In genomic region chr17:1518410-1518809, GRCh38 we compare ENCODE assay signal across 16 cellular contexts. TPM values are rescaled to one million over a fixed set of nuclear protein-coding genes. Genes with fewer than 3 reads are reported as not detected.
DNase-seq lines count a peak whose midpoint lies in the region; ATAC-seq and TF ChIP-seq lines count a peak whose summit lies in the region.
"Had no signal": no experiment of that assay in that cellular context is flagged by ENCODE, and none has a peak within 500 bp of the region (broad histone marks: within the 10 kb centered on the region; RNA-seq: fewer than 3 reads in every experiment).

No MANE protein-coding gene starts in this region.

- peak overlapping the region; percentile 27; the same call in 1 of the 2 replicates for H3K27ac ChIP-seq in SJCRH30
- H3K27ac ChIP-seq: coronary artery, SK-N-MC, vagina had no signal

- H3K4me1 ChIP-seq in SJCRH30 = peaks cover 24% of the 10 kb centered on the region

- H3K27me3 Mint-ChIP-seq in activated T-cell treated with anti-CD3 and anti-CD28 coated beads, Interleukin-2, amount 50 U/mL, for 72 hours (ENCODE audit: low read depth) = no peaks in the 10 kb centered on the region
- peaks cover 4% of the 10 kb centered on the region for H3K27me3 Mint-ChIP-seq in endothelial cell (ENCODE audit: unreplicated experiment)
- H3K27me3 Mint-ChIP-seq in stimulated activated memory B cell treated with anti-CD40 and anti-IgM and Interleukin-4, amounts not matched to agents 10 μg/mL and 1 μg/mL and 100 μg/mL, for 72 hours = no peaks in the 10 kb centered on the region

- TF ChIP-seq CTCF in endothelial cell (IDR thresholded peaks at IDR 0.05; ENCODE audit: unreplicated experiment) = no peak

- no peak for ATAC-seq in activated T-cell treated with anti-CD3 and anti-CD28 coated beads, Interleukin-2, amount 50 U/mL, for 72 hours (replicated peaks in 1 of 2)
- ATAC-seq in stimulated activated memory B cell treated with anti-CD40 and anti-IgM and Interleukin-4, amounts not matched to agents 10 μg/mL and 1 μg/mL and 100 μg/mL, for 72 hours = no peak
- ATAC-seq in HG02981 (IDR thresholded peaks at IDR 0.05; ENCODE audit: unreplicated experiment) = no peak

- DNase-seq in activated T-cell treated with anti-CD3 and anti-CD28 coated beads, Interleukin-2, amount 50 U/mL, for 72 hours = no peak
- no peak for DNase-seq in activated T-cell treated with anti-CD3 and anti-CD28 coated beads, Interleukin-2, amount 50 U/mL, for 1 hour
- DNase-seq in SJCRH30 (peak; percentile 50 to 72), endothelial cell (ENCODE audit: low spot score) (no peak), iPS-NIHi7 (ENCODE audit: extremely low spot score) (no peak), 8988T (no peak)
- DNase-seq: AML-193, EL, Kasumi-1, NCI-H1930 had no signal

- no peaks in the 10 kb centered on the region for H3K36me3 ChIP-seq in SJCRH30

- H3K27ac Mint-ChIP-seq in activated T-cell treated with anti-CD3 and anti-CD28 coated beads, Interleukin-2, amount 50 U/mL, for 72 hours = no peak overlapping the region
- peak overlapping the region; percentile 42 for H3K27ac Mint-ChIP-seq in endothelial cell (ENCODE audit: unreplicated experiment)
- peak overlapping the region; percentile 59 for H3K27ac Mint-ChIP-seq in stimulated activated memory B cell treated with anti-CD40 and anti-IgM and Interleukin-4, amounts not matched to agents 10 μg/mL and 1 μg/mL and 100 μg/mL, for 72 hours

- peaks cover 0 to 3% of the 10 kb centered on the region in 2 donors for H3K36me3 Mint-ChIP-seq in activated T-cell treated with anti-CD3 and anti-CD28 coated beads, Interleukin-2, amount 50 U/mL, for 72 hours (ENCODE audit: insufficient read depth in 2 of 2)
- peaks cover 52% of the 10 kb centered on the region for H3K36me3 Mint-ChIP-seq in endothelial cell (ENCODE audit: low read depth, unreplicated experiment)
- H3K36me3 Mint-ChIP-seq in stimulated activated memory B cell treated with anti-CD40 and anti-IgM and Interleukin-4, amounts not matched to agents 10 μg/mL and 1 μg/mL and 100 μg/mL, for 72 hours = peaks cover 24% of the 10 kb centered on the region

- H3K4me3 ChIP-seq in SJCRH30 = no peak overlapping the region
- H3K4me3 ChIP-seq: coronary artery, lung, vagina had no signal

- no peaks in the 10 kb centered on the region for H3K9me3 ChIP-seq in SJCRH30 (replicated peaks)
- H3K9me3 ChIP-seq: vagina had no signal

- H3K4me1 Mint-ChIP-seq in activated T-cell treated with anti-CD3 and anti-CD28 coated beads, Interleukin-2, amount 50 U/mL, for 72 hours (ENCODE audit: low read depth) = peaks cover 32% of the 10 kb centered on the region
- H3K4me1 Mint-ChIP-seq in endothelial cell (ENCODE audit: unreplicated experiment) = peaks cover 45% of the 10 kb centered on the region
- H3K4me1 Mint-ChIP-seq in stimulated activated memory B cell treated with anti-CD40 and anti-IgM and Interleukin-4, amounts not matched to agents 10 μg/mL and 1 μg/mL and 100 μg/mL, for 72 hours = peaks cover 41% of the 10 kb centered on the region

- peak overlapping the region; percentile 89 to 95 for H3K4me3 Mint-ChIP-seq in activated T-cell treated with anti-CD3 and anti-CD28 coated beads, Interleukin-2, amount 50 U/mL, for 72 hours
- peak overlapping the region; percentile 84 for H3K4me3 Mint-ChIP-seq in endothelial cell (ENCODE audit: unreplicated experiment)
- H3K4me3 Mint-ChIP-seq in stimulated activated memory B cell treated with anti-CD40 and anti-IgM and Interleukin-4, amounts not matched to agents 10 μg/mL and 1 μg/mL and 100 μg/mL, for 72 hours = peak overlapping the region; percentile 23

- no peaks in the 10 kb centered on the region for H3K9me3 Mint-ChIP-seq in activated T-cell treated with anti-CD3 and anti-CD28 coated beads, Interleukin-2, amount 50 U/mL, for 72 hours
- H3K9me3 Mint-ChIP-seq in endothelial cell (ENCODE audit: unreplicated experiment) = no peaks in the 10 kb centered on the region
- no peaks in the 10 kb centered on the region for H3K9me3 Mint-ChIP-seq in stimulated activated memory B cell treated with anti-CD40 and anti-IgM and Interleukin-4, amounts not matched to agents 10 μg/mL and 1 μg/mL and 100 μg/mL, for 72 hours

- no peaks in the 10 kb centered on the region for H3K27me3 ChIP-seq in SJCRH30
- H3K27me3 ChIP-seq: vagina had no signal

RNA-seq across cellular contexts. Expression of gene INPP5K, which starts 2.0 kb away (rescaled TPM):
- 10 to 100 TPM; 48.4 to 51.2 TPM for total RNA-seq in activated T-cell treated with anti-CD3 and anti-CD28 coated beads, Interleukin-2, amount 50 U/mL, for 72 hours
- 9.7 and 9.9 TPM in 2 replicates for total RNA-seq in SJCRH30 (2014; rRNA removed; shearing (Covaris generic))
- total RNA-seq in endothelial cell (ENCODE audit: unreplicated experiment) = 40.9 TPM

RNA-seq across cellular contexts. Expression of gene MYO1C, which starts 25.9 kb away (rescaled TPM):
- 10 to 100 TPM; 32.8 to 49.9 TPM for total RNA-seq in activated T-cell treated with anti-CD3 and anti-CD28 coated beads, Interleukin-2, amount 50 U/mL, for 72 hours
- total RNA-seq in SJCRH30 (2014; rRNA removed; shearing (Covaris generic)) = 17.9 and 19.1 TPM in 2 replicates
- 117 TPM for total RNA-seq in endothelial cell (ENCODE audit: unreplicated experiment)

RNA-seq across cellular contexts. Expression of gene PITPNA, which starts 44.2 kb away (rescaled TPM):
- total RNA-seq in activated T-cell treated with anti-CD3 and anti-CD28 coated beads, Interleukin-2, amount 50 U/mL, for 72 hours = 10 to 100 TPM; 36.0 to 40.7 TPM
- total RNA-seq in SJCRH30 (2014; rRNA removed; shearing (Covaris generic)) = 17.2 and 21.5 TPM in 2 replicates
- total RNA-seq in endothelial cell (ENCODE audit: unreplicated experiment) = 215 TPM

Comparison
In these comparisons a context has a peak if more than half of its experiments do, and no peak if none do; other contexts are left out.
1. DNase-seq: peak in SJCRH30 (2 of 2); none in activated T-cell treated with anti-CD3 and anti-CD28 coated beads, Interleukin-2, amount 50 U/mL, for 72 hours (0 of 2), activated T-cell treated with anti-CD3 and anti-CD28 coated beads, Interleukin-2, amount 50 U/mL, for 1 hour (single experiment), endothelial cell (single experiment), iPS-NIHi7 (single experiment) and 8988T (single experiment).
2. H3K4me3 Mint-ChIP-seq: peak in every context shown above with its lines; median percentile 92 in activated T-cell treated with anti-CD3 and anti-CD28 coated beads, Interleukin-2, amount 50 U/mL, for 72 hours; 84 in endothelial cell; 23 in stimulated activated memory B cell treated with anti-CD40 and anti-IgM and Interleukin-4, amounts not matched to agents 10 μg/mL and 1 μg/mL and 100 μg/mL, for 72 hours.